In genomic region chr5:174312641-174313040, GRCh38 we compare ENCODE assay signal across 20 cellular contexts.
A peak's percentile ranks its signal among the peaks of the same experiment; 100 is the strongest.
DNase-seq lines count a peak whose midpoint lies in the region; ATAC-seq and TF ChIP-seq lines count a peak whose summit lies in the region.
"Had no signal": no experiment of that assay in that cellular context is flagged by ENCODE, and none has a peak within 500 bp of the region (broad histone marks: within the 10 kb centered on the region; RNA-seq: fewer than 3 reads in every experiment).

No MANE protein-coding gene starts in this region.

- H3K9me3 ChIP-seq in smooth muscle cell (replicated peaks; ENCODE audit: low read depth), result no peaks in the 10 kb centered on the region
- H3K9me3 ChIP-seq: esophagus squamous epithelium, mucosa of descending colon, SJSA1, thoracic aorta, uterus had no signal

- no peaks in the 10 kb centered on the region for H3K36me3 Mint-ChIP-seq in activated CD8-positive, alpha-beta memory T cell treated with anti-CD3 and anti-CD28 coated beads, Interleukin-2, amount 10 ng/mL, durations not matched to agents 7 days and 5 days
- H3K36me3 Mint-ChIP-seq in WTC11, result no peaks in the 10 kb centered on the region
- H3K36me3 Mint-ChIP-seq: CD14-positive monocyte; natural killer cell treated with Interleukin-12 subunit alpha and Interleukin-12 subunit beta and Interleukin-15 and Interleukin-18, amount 100 ng/mL, for 72 hours had no signal

- 89% methylated on average over 8 of the region's 8 CpGs for WGBS in smooth muscle cell (ENCODE audit: low lambda C conversion rate)

- H4K20me1 ChIP-seq in smooth muscle cell (ENCODE audit: low read depth), result no peaks in the 10 kb centered on the region

- no peak overlapping the region for H2AFZ ChIP-seq in smooth muscle cell (ENCODE audit: low read depth)

- H3K4me3 Mint-ChIP-seq in activated CD8-positive, alpha-beta memory T cell treated with anti-CD3 and anti-CD28 coated beads, Interleukin-2, amount 10 ng/mL, durations not matched to agents 7 days and 5 days, result no peak overlapping the region
- H3K4me3 Mint-ChIP-seq in WTC11, result peak overlapping the region; percentile 25; the same call in 1 of the 2 replicates
- H3K4me3 Mint-ChIP-seq: activated CD4-positive, alpha-beta memory T cell treated with anti-CD3 and anti-CD28 coated beads, Interleukin-2, amount 10 ng/mL, durations not matched to agents 7 days and 5 days; natural killer cell treated with Interleukin-12 subunit alpha and Interleukin-12 subunit beta and Interleukin-15 and Interleukin-18, amount 100 ng/mL, for 72 hours; stimulated activated naive CD8-positive, alpha-beta T cell treated with anti-CD3 and anti-CD28 coated beads, Interleukin-15, Interleukin-2, amounts not matched to agents 100 ng/mL and 50 ng/mL, for 24 hours had no signal

- TF ChIP-seq CTCF in WTC11 (IDR thresholded peaks at IDR 0.05), result no peak
- TF ChIP-seq CTCF in smooth muscle cell (IDR thresholded peaks at IDR 0.05; ENCODE audit: borderline replicate concordance, insufficient read depth, poor library complexity, severe bottlenecking), result no peak

- H3K4me3 ChIP-seq in smooth muscle cell, result no peak overlapping the region
- H3K4me3 ChIP-seq: lung, mucosa of descending colon, SJSA1 had no signal

- POLR2A ChIA-PET in WTC11 (lab: Charles Lee), result interaction anchor here (1.1 kb wide), 1 partner anchor 267 kb away, joined by 8 read pairs; the partner anchor contains the start of gene NSG2

- no peaks in the 10 kb centered on the region for H3K4me1 Mint-ChIP-seq in activated CD8-positive, alpha-beta memory T cell treated with anti-CD3 and anti-CD28 coated beads, Interleukin-2, amount 10 ng/mL, durations not matched to agents 7 days and 5 days
- H3K4me1 Mint-ChIP-seq in WTC11, result peaks cover 14% of the 10 kb centered on the region; the same call in 1 of the 2 replicates
- H3K4me1 Mint-ChIP-seq: CD14-positive monocyte had no signal

- no peaks in the 10 kb centered on the region for H3K27me3 ChIP-seq in smooth muscle cell (ENCODE audit: low read depth)
- H3K27me3 ChIP-seq: SJSA1, uterus had no signal

- peaks cover 3% of the 10 kb centered on the region for H3K4me1 ChIP-seq in smooth muscle cell (ENCODE audit: low read depth)
- H3K4me1 ChIP-seq: uterus had no signal

- no peak overlapping the region for H3K27ac ChIP-seq in smooth muscle cell (ENCODE audit: low read depth)
- H3K27ac ChIP-seq: esophagus squamous epithelium, SJSA1, thoracic aorta, uterus had no signal

- no peaks in the 10 kb centered on the region for H3K79me2 ChIP-seq in smooth muscle cell (ENCODE audit: low read depth)

- H3K9me3 Mint-ChIP-seq in activated CD8-positive, alpha-beta memory T cell treated with anti-CD3 and anti-CD28 coated beads, Interleukin-2, amount 10 ng/mL, durations not matched to agents 7 days and 5 days (ENCODE audit: low read depth), result no peaks in the 10 kb centered on the region
- H3K9me3 Mint-ChIP-seq in WTC11, result no peaks in the 10 kb centered on the region
- H3K9me3 Mint-ChIP-seq: activated CD4-positive, alpha-beta memory T cell treated with anti-CD3 and anti-CD28 coated beads, Interleukin-2, amount 10 ng/mL, durations not matched to agents 7 days and 5 days; natural killer cell treated with Interleukin-12 subunit alpha and Interleukin-12 subunit beta and Interleukin-15 and Interleukin-18, amount 100 ng/mL, for 72 hours; stimulated activated naive CD8-positive, alpha-beta T cell treated with anti-CD3 and anti-CD28 coated beads, Interleukin-15, Interleukin-2, amounts not matched to agents 100 ng/mL and 50 ng/mL, for 24 hours had no signal

- H3F3A ChIP-seq in smooth muscle cell (ENCODE audit: low read depth), result no peaks in the 10 kb centered on the region

- no peaks in the 10 kb centered on the region for H3K36me3 ChIP-seq in smooth muscle cell (ENCODE audit: low read depth)
- H3K36me3 ChIP-seq: esophagus squamous epithelium, SJSA1, thoracic aorta, uterus had no signal

- H3K9ac ChIP-seq in smooth muscle cell (ENCODE audit: low read depth), result no peak overlapping the region

- no peak overlapping the region for H3K27ac Mint-ChIP-seq in activated CD8-positive, alpha-beta memory T cell treated with anti-CD3 and anti-CD28 coated beads, Interleukin-2, amount 10 ng/mL, durations not matched to agents 7 days and 5 days
- H3K27ac Mint-ChIP-seq in WTC11, result no peak overlapping the region
- H3K27ac Mint-ChIP-seq: activated CD4-positive, alpha-beta memory T cell treated with anti-CD3 and anti-CD28 coated beads, Interleukin-2, amount 10 ng/mL, durations not matched to agents 7 days and 5 days; natural killer cell treated with Interleukin-12 subunit alpha and Interleukin-12 subunit beta and Interleukin-15 and Interleukin-18, amount 100 ng/mL, for 72 hours; stimulated activated naive CD8-positive, alpha-beta T cell treated with anti-CD3 and anti-CD28 coated beads, Interleukin-15, Interleukin-2, amounts not matched to agents 100 ng/mL and 50 ng/mL, for 24 hours had no signal

- peaks cover 12% of the 10 kb centered on the region for H3K27me3 Mint-ChIP-seq in activated CD8-positive, alpha-beta memory T cell treated with anti-CD3 and anti-CD28 coated beads, Interleukin-2, amount 10 ng/mL, durations not matched to agents 7 days and 5 days
- peaks cover 25% of the 10 kb centered on the region for H3K27me3 Mint-ChIP-seq in WTC11 (ENCODE audit: low read depth)

- ATAC-seq in activated CD8-positive, alpha-beta memory T cell treated with anti-CD3 and anti-CD28 coated beads, Interleukin-2, amount 10 ng/mL, durations not matched to agents 7 days and 5 days, result no peak
- ATAC-seq in WTC11, result no peak
- ATAC-seq in GM18867 (IDR thresholded peaks at IDR 0.05; ENCODE audit: unreplicated experiment), result no peak

- CTCF ChIA-PET in activated CD8-positive, alpha-beta memory T cell treated with anti-CD3 and anti-CD28 coated beads, Interleukin-2, amount 10 ng/mL, durations not matched to agents 7 days and 5 days (lab: Charles Lee), result interaction anchor here (0.7 to 1.5 kb wide), 8 partner anchors 10 to 720 kb away, joined by 3 to 6 read pairs (median 4); partner anchors contain the start of gene BOD1
- CTCF ChIA-PET in WTC11 (lab: Charles Lee), result interaction anchor here (0.6 to 5.4 kb wide), 49 partner anchors 9 to 756 kb away, joined by 3 to 148 read pairs (median 5); partner anchors contain the start of genes BOD1 and NSG2

- DNase-seq in activated CD8-positive, alpha-beta memory T cell treated with anti-CD3 and anti-CD28 coated beads, Interleukin-2, amount 10 ng/mL, durations not matched to agents 7 days and 5 days, result peak; percentile 14
- no peak for DNase-seq in activated CD8-positive, alpha-beta memory T cell treated with anti-CD3 and anti-CD28 coated beads, Interleukin-2, amount 50 U/mL, for 4 hours
- DNase-seq in WTC11 (ENCODE audit: low spot score) (no peak), mesenteric fat pad (ENCODE audit: low spot score) (peak; percentile 80), smooth muscle cell (lab: John Stamatoyannopoulos, UW; ENCODE audit: unreplicated experiment) (no peak), iPS-NIHi7 (ENCODE audit: extremely low spot score) (no peak), NCI-H128 (lab: John Stamatoyannopoulos, UW; ENCODE audit: unreplicated experiment) (no peak)
- DNase-seq: esophagus squamous epithelium, foreskin melanocyte, NCI-H1048 had no signal

- peak overlapping the region; percentile 95 for H3K4me2 ChIP-seq in smooth muscle cell

TF ChIP-seq in WTC11, 78 proteins besides CTCF, POLR2A, EP300 and RAD21:
- TF ChIP-seq, protein P1, sequence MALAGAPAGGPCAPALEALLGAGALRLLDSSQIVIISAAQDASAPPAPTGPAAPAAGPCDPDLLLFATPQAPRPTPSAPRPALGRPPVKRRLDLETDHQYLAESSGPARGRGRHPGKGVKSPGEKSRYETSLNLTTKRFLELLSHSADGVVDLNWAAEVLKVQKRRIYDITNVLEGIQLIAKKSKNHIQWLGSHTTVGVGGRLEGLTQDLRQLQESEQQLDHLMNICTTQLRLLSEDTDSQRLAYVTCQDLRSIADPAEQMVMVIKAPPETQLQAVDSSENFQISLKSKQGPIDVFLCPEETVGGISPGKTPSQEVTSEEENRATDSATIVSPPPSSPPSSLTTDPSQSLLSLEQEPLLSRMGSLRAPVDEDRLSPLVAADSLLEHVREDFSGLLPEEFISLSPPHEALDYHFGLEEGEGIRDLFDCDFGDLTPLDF (CRISPR knock-in tag; IDR thresholded peaks at IDR 0.05), result no peak
- no peak for TF ChIP-seq JAZF1 (CRISPR knock-in tag; IDR thresholded peaks at IDR 0.05)
- TF ChIP-seq, protein P2, sequence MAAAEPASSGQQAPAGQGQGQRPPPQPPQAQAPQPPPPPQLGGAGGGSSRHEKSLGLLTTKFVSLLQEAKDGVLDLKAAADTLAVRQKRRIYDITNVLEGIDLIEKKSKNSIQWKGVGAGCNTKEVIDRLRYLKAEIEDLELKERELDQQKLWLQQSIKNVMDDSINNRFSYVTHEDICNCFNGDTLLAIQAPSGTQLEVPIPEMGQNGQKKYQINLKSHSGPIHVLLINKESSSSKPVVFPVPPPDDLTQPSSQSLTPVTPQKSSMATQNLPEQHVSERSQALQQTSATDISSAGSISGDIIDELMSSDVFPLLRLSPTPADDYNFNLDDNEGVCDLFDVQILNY (CRISPR knock-in tag; IDR thresholded peaks at IDR 0.05), result no peak

Comparison
In these comparisons a context has a peak if more than half of its experiments do, and no peak if none do; other contexts are left out.
1. DNase-seq: peak in activated CD8-positive, alpha-beta memory T cell treated with anti-CD3 and anti-CD28 coated beads, Interleukin-2, amount 10 ng/mL, durations not matched to agents 7 days and 5 days (single experiment) and mesenteric fat pad (single experiment); none in activated CD8-positive, alpha-beta memory T cell treated with anti-CD3 and anti-CD28 coated beads, Interleukin-2, amount 50 U/mL, for 4 hours (single experiment), WTC11 (single experiment), smooth muscle cell (single experiment), iPS-NIHi7 (single experiment) and NCI-H128 (single experiment).